Comparison of ENCODE assay signal across 11 cellular contexts in genomic region chr11:66328036-66328306, GRCh38. TPM values are rescaled to one million over a fixed set of nuclear protein-coding genes. Genes with fewer than 3 reads are reported as not detected.
DNase-seq lines count a peak whose midpoint lies in the region; ATAC-seq and TF ChIP-seq lines count a peak whose summit lies in the region.
"Had no signal": no experiment of that assay in that cellular context is flagged by ENCODE, and none has a peak within 500 bp of the region (broad histone marks: within the 10 kb centered on the region; RNA-seq: fewer than 3 reads in every experiment).

No MANE protein-coding gene starts in this region.

- no peak overlapping the region for H3K27ac ChIP-seq in right cardiac atrium (ENCODE audit: low read length)
- peak overlapping the region; percentile 2 to 69 (median 12) for H3K27ac ChIP-seq in transverse colon
- H3K27ac ChIP-seq: C4-2B, SJCRH30 had no signal

- no peak for TF ChIP-seq POLR2A in transverse colon (IDR thresholded peaks at IDR 0.05)

- POLR2A ChIA-PET in activated CD8-positive, alpha-beta T cell treated with anti-CD3 and anti-CD28 coated beads for 36 hours (lab: Charles Lee): no interaction called here

- no peak for TF ChIP-seq CTCF in activated CD8-positive, alpha-beta T cell treated with anti-CD3 and anti-CD28 coated beads for 36 hours (IDR thresholded peaks at IDR 0.05)
- TF ChIP-seq CTCF in transverse colon (IDR thresholded peaks at IDR 0.05): no peak

- no peaks in the 10 kb centered on the region for H3K4me1 ChIP-seq in right cardiac atrium (ENCODE audit: control insufficient read depth, insufficient read depth, low read length)
- H3K4me1 ChIP-seq in transverse colon: peaks cover 16 to 26% (median 22%) of the 10 kb centered on the region in 4 donors

- H3K4me3 Mint-ChIP-seq in activated naive CD4-positive, alpha-beta T cell treated with anti-CD3 and anti-CD28 coated beads, Interleukin-2, amount 50 U/mL, for 24 hours: no peak overlapping the region
- no peak overlapping the region for H3K4me3 Mint-ChIP-seq in activated CD8-positive, alpha-beta T cell treated with anti-CD3 and anti-CD28 coated beads for 36 hours

- CTCF ChIA-PET in activated CD8-positive, alpha-beta T cell treated with anti-CD3 and anti-CD28 coated beads for 36 hours (lab: Charles Lee): no interaction called here

- peak; percentile 40 for ATAC-seq in activated CD8-positive, alpha-beta T cell treated with anti-CD3 and anti-CD28 coated beads for 36 hours
- ATAC-seq in right cardiac atrium (peak in 1 of 2 donors; percentile 0), GM18502 (IDR thresholded peaks at IDR 0.05; ENCODE audit: poor library complexity, unreplicated experiment) (no peak), sciatic nerve (no peak), GM21367 (IDR thresholded peaks at IDR 0.05; ENCODE audit: unreplicated experiment) (no peak)

- WGBS in right cardiac atrium: 84% methylated on average over 2 of the region's 2 CpGs
- 42% methylated on average over 2 of the region's 2 CpGs; no CpG with 5 or more reads in 1 of the 2 donors for WGBS in transverse colon (ENCODE audit: low coverage in 1 of 2), 2 donors

- no peak overlapping the region for H3K4me3 ChIP-seq in right cardiac atrium (ENCODE audit: low read length)
- no peak overlapping the region for H3K4me3 ChIP-seq in transverse colon
- H3K4me3 ChIP-seq: SJCRH30 had no signal

- intact Hi-C loops in activated CD8-positive, alpha-beta T cell treated with anti-CD3 and anti-CD28 coated beads for 36 hours (cut with micrococcal nuclease): no loop called here
- intact Hi-C loops in right cardiac atrium (cut with DNase I): loop anchor here in 2 of 4 donors (2.0 kb wide), 2 partner anchors 15 to 17 kb away; no protein-coding TSS in a partner anchor
- intact Hi-C loops in transverse colon (cut with DNase I; ENCODE audit: low total_unique reads): loop anchor here (2.0 kb wide), 1 partner anchor 17 kb away; no protein-coding TSS in a partner anchor
- intact Hi-C loops in sciatic nerve (cut with DNase I): no loop called here

- H3K4me1 Mint-ChIP-seq in activated naive CD4-positive, alpha-beta T cell treated with anti-CD3 and anti-CD28 coated beads, Interleukin-2, amount 50 U/mL, for 24 hours: peaks cover 45% of the 10 kb centered on the region
- peaks cover 53% of the 10 kb centered on the region for H3K4me1 Mint-ChIP-seq in activated CD8-positive, alpha-beta T cell treated with anti-CD3 and anti-CD28 coated beads for 36 hours (ENCODE audit: low read depth)

- DNase-seq in activated naive CD4-positive, alpha-beta T cell treated with Interleukin-2 at 50 U/mL for 16 hours: no peak
- DNase-seq in activated CD8-positive, alpha-beta T cell treated with anti-CD3 and anti-CD28 coated beads for 36 hours: peak; percentile 60
- peak; percentile 25 to 69 (median 60) for DNase-seq in right cardiac atrium
- DNase-seq in transverse colon: peak; percentile 42
- no peak for DNase-seq in sciatic nerve (ENCODE audit: low spot score)

- H3K27ac Mint-ChIP-seq in activated naive CD4-positive, alpha-beta T cell treated with anti-CD3 and anti-CD28 coated beads, Interleukin-2, amount 50 U/mL, for 24 hours: peak overlapping the region; percentile 30
- peak overlapping the region; percentile 79 for H3K27ac Mint-ChIP-seq in activated CD8-positive, alpha-beta T cell treated with anti-CD3 and anti-CD28 coated beads for 36 hours

- in situ Hi-C loops in transverse colon (cut with MboI; ENCODE audit: low pct_ligation_motif_present in 1 of 4, low pct_unique_long_range_greater_than_20kb in 1 of 4, low sequenced_read_pairs in 3 of 4): no loop called here

- H3K9me3 Mint-ChIP-seq in activated naive CD4-positive, alpha-beta T cell treated with anti-CD3 and anti-CD28 coated beads, Interleukin-2, amount 50 U/mL, for 24 hours: no peaks in the 10 kb centered on the region
- no peaks in the 10 kb centered on the region for H3K9me3 Mint-ChIP-seq in activated CD8-positive, alpha-beta T cell treated with anti-CD3 and anti-CD28 coated beads for 36 hours

- H3K27me3 ChIP-seq in right cardiac atrium (ENCODE audit: control insufficient read depth, insufficient read depth): no peaks in the 10 kb centered on the region
- H3K27me3 ChIP-seq in transverse colon: no peaks in the 10 kb centered on the region
- H3K27me3 ChIP-seq: SJCRH30 had no signal

- H3K9me3 ChIP-seq in right cardiac atrium (ENCODE audit: control insufficient read depth, low read length) (no peaks in the 10 kb centered on the region), transverse colon (no peaks in the 10 kb centered on the region)
- H3K9me3 ChIP-seq: SJCRH30 had no signal

- H3K36me3 Mint-ChIP-seq in activated naive CD4-positive, alpha-beta T cell treated with anti-CD3 and anti-CD28 coated beads, Interleukin-2, amount 50 U/mL, for 24 hours: no peaks in the 10 kb centered on the region
- H3K36me3 Mint-ChIP-seq in activated CD8-positive, alpha-beta T cell treated with anti-CD3 and anti-CD28 coated beads for 36 hours (ENCODE audit: low read depth): no peaks in the 10 kb centered on the region

- no peaks in the 10 kb centered on the region for H3K36me3 ChIP-seq in transverse colon
- H3K36me3 ChIP-seq: SJCRH30 had no signal

- no peak for TF ChIP-seq EP300 in transverse colon (IDR thresholded peaks at IDR 0.05; ENCODE audit: low read depth)

- no peaks in the 10 kb centered on the region for H3K27me3 Mint-ChIP-seq in activated naive CD4-positive, alpha-beta T cell treated with anti-CD3 and anti-CD28 coated beads, Interleukin-2, amount 50 U/mL, for 24 hours
- H3K27me3 Mint-ChIP-seq in activated CD8-positive, alpha-beta T cell treated with anti-CD3 and anti-CD28 coated beads for 36 hours: no peaks in the 10 kb centered on the region

RNA-seq across cellular contexts. Expression of gene RIN1, which starts 8.3 kb away (rescaled TPM):
- 1 to 10 TPM; 1.1 to 1.6 TPM for total RNA-seq in activated CD8-positive, alpha-beta T cell treated with anti-CD3 and anti-CD28 coated beads for 36 hours
- 1 to 10 TPM; 2.0 to 3.8 (median 2.2) TPM for total RNA-seq in right cardiac atrium
- 1.6 TPM for polyA plus RNA-seq in right cardiac atrium
- 10 to 100 TPM in 3 of 4 donors, 1 to 10 TPM in 1; 8.8 to 43.8 (median 14.4) TPM for total RNA-seq in transverse colon
- total RNA-seq in sciatic nerve: 5.0 TPM

RNA-seq across cellular contexts. Expression of gene CD248, which starts 11.1 kb away (rescaled TPM):
- total RNA-seq in activated CD8-positive, alpha-beta T cell treated with anti-CD3 and anti-CD28 coated beads for 36 hours: 10 to 100 TPM; 16.3 to 16.8 TPM
- total RNA-seq in right cardiac atrium: 10 to 100 TPM; 10.5 to 22.9 (median 21.9) TPM
- 12.0 TPM for polyA plus RNA-seq in right cardiac atrium
- 10 to 100 TPM in 1 of 4 donors, 1 to 10 TPM in 3; 2.6 to 36.2 (median 6.5) TPM for total RNA-seq in transverse colon
- 35.1 TPM for total RNA-seq in sciatic nerve

RNA-seq across cellular contexts. Expression of gene BRMS1, which starts 16.9 kb away (rescaled TPM):
- total RNA-seq in activated CD8-positive, alpha-beta T cell treated with anti-CD3 and anti-CD28 coated beads for 36 hours: 10 to 100 TPM; 35.7 to 35.9 TPM
- total RNA-seq in right cardiac atrium: 10 to 100 TPM; 12.7 to 19.8 (median 15.0) TPM
- 26.0 TPM for polyA plus RNA-seq in right cardiac atrium
- total RNA-seq in transverse colon: 100 to 1,000 TPM in 1 of 4 donors, 10 to 100 TPM in 3; 34.0 to 178 (median 63.1) TPM
- total RNA-seq in sciatic nerve: 18.7 TPM

RNA-seq across cellular contexts. Expression of gene B4GAT1, which starts 19.5 kb away (rescaled TPM):
- total RNA-seq in activated CD8-positive, alpha-beta T cell treated with anti-CD3 and anti-CD28 coated beads for 36 hours: 1 to 10 TPM; 9.4 to 9.5 TPM
- 10 to 100 TPM; 43.9 to 67.1 (median 57.0) TPM for total RNA-seq in right cardiac atrium
- 60.2 TPM for polyA plus RNA-seq in right cardiac atrium
- 10 to 100 TPM; 21.8 to 31.8 (median 23.6) TPM for total RNA-seq in transverse colon
- 49.3 TPM for total RNA-seq in sciatic nerve

RNA-seq across cellular contexts. Expression of gene TMEM151A, which starts 36.3 kb away (rescaled TPM):
- not detected for total RNA-seq in activated CD8-positive, alpha-beta T cell treated with anti-CD3 and anti-CD28 coated beads for 36 hours
- under 1 TPM; 0.20 to 0.31 (median 0.26) TPM for total RNA-seq in right cardiac atrium
- polyA plus RNA-seq in right cardiac atrium: 0.45 TPM
- under 1 TPM in 2 of 4 donors, not detected in 2; 0.55 to 0.75 TPM for total RNA-seq in transverse colon
- 0.31 TPM for total RNA-seq in sciatic nerve
- total RNA-seq: lung microvascular endothelial cell, SJCRH30 had no signal

Comparison
In these comparisons a context has a peak if more than half of its experiments do, and no peak if none do; other contexts are left out.
1. DNase-seq: peak in activated CD8-positive, alpha-beta T cell treated with anti-CD3 and anti-CD28 coated beads for 36 hours (single experiment), right cardiac atrium (3 of 3) and transverse colon (single experiment); none in activated naive CD4-positive, alpha-beta T cell treated with Interleukin-2 at 50 U/mL for 16 hours (single experiment) and sciatic nerve (single experiment).